ENCODE assay signal across 17 cellular contexts in genomic region chr16:84414789-84415326, GRCh38. TPM values are rescaled to one million over a fixed set of nuclear protein-coding genes. Genes with fewer than 3 reads are reported as not detected.
A peak's percentile ranks its signal among the peaks of the same experiment; 100 is the strongest.
DNase-seq lines count a peak whose midpoint lies in the region; ATAC-seq and TF ChIP-seq lines count a peak whose summit lies in the region.
"Had no signal": no experiment of that assay in that cellular context is flagged by ENCODE, and none has a peak within 500 bp of the region (broad histone marks: within the 10 kb centered on the region; RNA-seq: fewer than 3 reads in every experiment).

No MANE protein-coding gene starts in this region.

- no peak for TF ChIP-seq CTCF in liver (IDR thresholded peaks at IDR 0.05; ENCODE audit: low read depth, low read length, missing input control)

- H3K36me3 ChIP-seq in SJCRH30 = no peaks in the 10 kb centered on the region
- H3K36me3 ChIP-seq in liver (ENCODE audit: control insufficient read depth in 4 of 4, insufficient read depth in 3 of 4, low read depth in 1 of 4, low read length in 3 of 4) = no peaks in the 10 kb centered on the region

- H3K27me3 ChIP-seq in SJCRH30 (no peaks in the 10 kb centered on the region), liver (ENCODE audit: control insufficient read depth in 4 of 4, insufficient read depth in 4 of 4, low read length in 3 of 4) (no peaks in the 10 kb centered on the region)

- DNase-seq in SJCRH30 (peak; percentile 7 to 15), Right ventricle myocardium superior (peak; percentile 46), sciatic nerve (ENCODE audit: low spot score) (no peak), cerebellar nuclear complex (lab: John Stamatoyannopoulos, UW) (no peak), NCI-H2029 treated with DMSO at 0.1 percent for 48 hours (lab: John Stamatoyannopoulos, UW) (no peak), HPDE6-E6E7 (ENCODE audit: extremely low spot score) (no peak), KG1 (lab: John Stamatoyannopoulos, UW) (no peak)
- DNase-seq: MV-4-11, NCI-H1417, NCI-H187, NCI-H2227 treated with DMSO at 0.1 percent for 48 hours, NCI-H524 treated with DMSO at 0.1 percent for 48 hours had no signal

- H3K27ac ChIP-seq in SJCRH30 = no peak overlapping the region
- H3K27ac ChIP-seq in liver (ENCODE audit: low read depth in 1 of 2, low read length in 2 of 2) = no peak overlapping the region
- H3K27ac ChIP-seq: C4-2B, KMS-11 had no signal

- H3K4me1 ChIP-seq in SJCRH30 (no peaks in the 10 kb centered on the region), liver (ENCODE audit: control insufficient read depth in 4 of 4, insufficient read depth in 4 of 4, low read length in 3 of 4) (no peaks in the 10 kb centered on the region)

- TF ChIP-seq RAD21 in liver (IDR thresholded peaks at IDR 0.05) = no peak

- ATAC-seq in Right ventricle myocardium superior (ENCODE audit: poor library complexity) (peak; percentile 55), sciatic nerve (peak; percentile 55)

- intact Hi-C loops in Right ventricle myocardium superior (cut with DNase I) (no loop called here), sciatic nerve (cut with DNase I) (no loop called here)

- 43% methylated on average over 12 of the region's 12 CpGs for WGBS in liver

- H3K4me3 ChIP-seq in SJCRH30 (no peak overlapping the region), liver (ENCODE audit: low read depth in 1 of 3, low read length in 3 of 3) (no peak overlapping the region)

- H3K9me3 ChIP-seq in SJCRH30 (replicated peaks) (no peaks in the 10 kb centered on the region), liver (ENCODE audit: control insufficient read depth in 4 of 4, low read length in 3 of 4) (no peaks in the 10 kb centered on the region)

- H3K9ac ChIP-seq in liver (ENCODE audit: low read depth in 1 of 2, low read length in 2 of 2) = no peak overlapping the region
- H3K9ac ChIP-seq: KMS-11 had no signal

TF ChIP-seq in liver, 16 proteins besides CTCF, POLR2A, EP300 and RAD21:
- TF ChIP-seq ZBTB33 (IDR thresholded peaks at IDR 0.05) (no peak), YY1 (IDR thresholded peaks at IDR 0.05) (no peak), REST (IDR thresholded peaks at IDR 0.05) (no peak), EGR1 (IDR thresholded peaks at IDR 0.05; ENCODE audit: low read depth in 2 of 2) (no peak), GABPA (IDR thresholded peaks at IDR 0.05 in 1 of 2, conservative IDR thresholded peaks at IDR 0.05 in 1 of 2) (no peak), FOXA2 (IDR thresholded peaks at IDR 0.05) (no peak), MAX (IDR thresholded peaks at IDR 0.05) (no peak), JUND (IDR thresholded peaks at IDR 0.05) (no peak), RXRA (IDR thresholded peaks at IDR 0.05) (peak; percentile 9 to 36), HNF4A (conservative IDR thresholded peaks at IDR 0.05) (peak in 1 of 2 donors; percentile 31), SP1 (IDR thresholded peaks at IDR 0.05) (no peak), TAF1 (conservative IDR thresholded peaks at IDR 0.05) (no peak), FOXA1 (IDR thresholded peaks at IDR 0.05) (no peak), NR2F2 (IDR thresholded peaks at IDR 0.05) (peak; percentile 89), HNF4G (IDR thresholded peaks at IDR 0.05) (no peak)
- TF ChIP-seq, protein P1, sequence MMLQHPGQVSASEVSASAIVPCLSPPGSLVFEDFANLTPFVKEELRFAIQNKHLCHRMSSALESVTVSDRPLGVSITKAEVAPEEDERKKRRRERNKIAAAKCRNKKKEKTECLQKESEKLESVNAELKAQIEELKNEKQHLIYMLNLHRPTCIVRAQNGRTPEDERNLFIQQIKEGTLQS (IDR thresholded peaks at IDR 0.05) = no peak

RNA-seq across cellular contexts. Expression of gene ATP2C2, which starts 46.5 kb away (rescaled TPM):
- total RNA-seq in SJCRH30 (2014; rRNA removed; shearing (Covaris generic)) = 5.1 and 6.2 TPM in 2 replicates
- total RNA-seq in Right ventricle myocardium superior (not detected), liver (under 1 TPM; 0.17 to 0.33 TPM), sciatic nerve (0.58 TPM)
- polyA plus RNA-seq in liver = under 1 TPM; 0.05 to 0.28 TPM
- total RNA-seq: A673, RPMI7951 had no signal

Comparison
In these comparisons a context has a peak if more than half of its experiments do, and no peak if none do; other contexts are left out.
1. DNase-seq: peak in SJCRH30 (2 of 2) and Right ventricle myocardium superior (single experiment); none in sciatic nerve (single experiment), cerebellar nuclear complex (0 of 2), NCI-H2029 treated with DMSO at 0.1 percent for 48 hours (single experiment), HPDE6-E6E7 (single experiment) and KG1 (single experiment).